In the genomic region with DNA sequence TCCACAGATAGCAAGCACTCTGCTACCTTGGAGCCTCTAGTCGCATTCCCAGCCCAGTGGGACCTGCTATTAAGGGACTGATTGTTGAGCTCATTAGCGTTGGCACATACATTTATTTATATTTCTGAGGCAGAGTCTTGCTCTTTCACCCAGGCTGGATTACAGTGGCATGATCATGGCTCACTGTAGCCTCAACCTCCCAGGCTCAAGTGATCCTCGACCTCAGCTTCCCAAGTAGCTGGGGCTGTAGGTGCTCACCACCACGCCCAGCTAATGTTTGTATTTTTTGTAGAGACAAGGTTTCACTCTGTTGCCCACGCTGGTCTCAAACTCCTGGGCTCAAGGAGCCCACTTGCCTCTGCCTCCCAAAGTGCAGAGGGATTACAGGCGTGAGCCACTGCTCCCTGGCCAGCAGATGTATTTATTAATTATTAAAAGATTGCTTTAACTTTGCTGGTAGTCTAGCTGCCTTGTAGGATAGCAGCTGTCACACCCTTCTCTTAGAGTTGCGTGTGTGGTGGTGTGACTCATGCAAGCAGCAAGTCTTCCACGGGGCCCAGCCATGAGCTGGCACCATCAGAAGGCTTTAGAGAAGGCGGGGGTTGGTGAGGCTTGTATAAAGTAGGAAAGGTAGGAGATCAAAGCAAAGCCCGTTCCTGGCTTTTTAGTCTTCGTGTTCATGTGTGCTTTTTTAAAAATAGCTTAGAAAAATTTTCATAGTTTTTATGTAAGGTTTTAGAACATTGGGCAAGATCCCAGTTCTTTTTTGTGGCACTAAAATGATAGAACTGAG, we compare ENCODE assay signal across 7 cellular contexts. TPM values are rescaled to one million over a fixed set of nuclear protein-coding genes. Genes with fewer than 3 reads are reported as not detected.
DNase-seq lines count a peak whose midpoint lies in the region; ATAC-seq lines count a peak whose summit lies in the region.

No MANE protein-coding gene starts in this region.

- no peaks in the 10 kb centered on the region for H3K9me3 Mint-ChIP-seq in activated T-cell treated with anti-CD3 and anti-CD28 coated beads, Interleukin-2, amount 50 U/mL, for 4 hours
- no peaks in the 10 kb centered on the region for H3K9me3 Mint-ChIP-seq in CD8-positive, alpha-beta memory T cell

- H3K36me3 Mint-ChIP-seq in activated T-cell treated with anti-CD3 and anti-CD28 coated beads, Interleukin-2, amount 50 U/mL, for 4 hours (ENCODE audit: insufficient read depth) = peaks cover 69% of the 10 kb centered on the region
- peaks cover 23 to 98% (median 42%) of the 10 kb centered on the region in 3 donors for H3K36me3 Mint-ChIP-seq in CD8-positive, alpha-beta memory T cell

- no peak overlapping the region for H3K27ac ChIP-seq in CD8-positive, alpha-beta memory T cell (ENCODE audit: low read depth, low read length)

- CTCF ChIA-PET in CD8-positive, alpha-beta memory T cell (lab: Charles Lee) = no interaction called here

- peaks cover 36% of the 10 kb centered on the region for H3K36me3 ChIP-seq in CD8-positive, alpha-beta memory T cell (ENCODE audit: insufficient read depth, low read length)

- no peak overlapping the region for H3K4me3 ChIP-seq in CD8-positive, alpha-beta memory T cell (ENCODE audit: low read length)

- no peaks in the 10 kb centered on the region for H3K27me3 ChIP-seq in CD8-positive, alpha-beta memory T cell (ENCODE audit: insufficient read depth, low read length, poor library complexity, severe bottlenecking)

- H3K9me3 ChIP-seq in CD8-positive, alpha-beta memory T cell (ENCODE audit: low read length) = no peaks in the 10 kb centered on the region

- H3K27ac Mint-ChIP-seq in CD8-positive, alpha-beta memory T cell = peak overlapping the region in 4 of 8 donors; percentile 18 to 39 (median 30)

- peaks cover 25% of the 10 kb centered on the region for H3K4me1 Mint-ChIP-seq in activated T-cell treated with anti-CD3 and anti-CD28 coated beads, Interleukin-2, amount 50 U/mL, for 4 hours (ENCODE audit: low read depth)
- H3K4me1 Mint-ChIP-seq in CD8-positive, alpha-beta memory T cell = peaks cover 0 to 4% (median 0%) of the 10 kb centered on the region in 3 donors

- POLR2A ChIA-PET in CD8-positive, alpha-beta memory T cell (lab: Charles Lee) = interaction anchor here (0.6 kb wide), 1 partner anchor 17 kb away, joined by 5 read pairs; no protein-coding TSS in a partner anchor

- DNase-seq in MV-4-11 (lab: John Stamatoyannopoulos, UW) (peak; percentile 76), iris pigment epithelial cell (ENCODE audit: low read depth) (peak; percentile 94), NCI-H82 treated with DMSO at 0.1 percent for 48 hours (lab: John Stamatoyannopoulos, UW; ENCODE audit: unreplicated experiment) (no peak), SHP77 (lab: John Stamatoyannopoulos, UW) (no peak)
- DNase-seq in activated T-cell treated with anti-CD3 and anti-CD28 coated beads, Interleukin-2, amount 50 U/mL, for 4 hours = peak; percentile 34
- DNase-seq in stimulated activated CD8-positive, alpha-beta memory T cell treated with anti-CD3 and anti-CD28 coated beads, Interleukin-4, amount 100 ng/mL, for 48 hours = peak; percentile 71
- no peak for DNase-seq in CD8-positive, alpha-beta memory T cell

- no peak overlapping the region for H3K4me3 Mint-ChIP-seq in activated T-cell treated with anti-CD3 and anti-CD28 coated beads, Interleukin-2, amount 50 U/mL, for 4 hours
- no peak overlapping the region for H3K4me3 Mint-ChIP-seq in CD8-positive, alpha-beta memory T cell

- no peaks in the 10 kb centered on the region for H3K27me3 Mint-ChIP-seq in activated T-cell treated with anti-CD3 and anti-CD28 coated beads, Interleukin-2, amount 50 U/mL, for 4 hours (ENCODE audit: low read depth)
- no peaks in the 10 kb centered on the region for H3K27me3 Mint-ChIP-seq in CD8-positive, alpha-beta memory T cell

- ATAC-seq in activated T-cell treated with anti-CD3 and anti-CD28 coated beads, Interleukin-2, amount 50 U/mL, for 4 hours = peak; percentile 100

- H3K4me1 ChIP-seq in CD8-positive, alpha-beta memory T cell (ENCODE audit: insufficient read depth, low read length) = no peaks in the 10 kb centered on the region

RNA-seq across cellular contexts. Expression of a gene that starts 16.5 kb away (rescaled TPM):
- total RNA-seq in activated T-cell treated with anti-CD3 and anti-CD28 coated beads, Interleukin-2, amount 50 U/mL, for 4 hours = 10 to 100 TPM; 20.1 to 23.0 (median 21.1) TPM
- total RNA-seq in CD8-positive, alpha-beta memory T cell = 10 to 100 TPM; 12.2 to 12.6 TPM
- 9.5 TPM for polyA plus RNA-seq in CD8-positive, alpha-beta memory T cell

RNA-seq across cellular contexts. Expression of a gene that starts 40.5 kb away (rescaled TPM):
- not detected for total RNA-seq in activated T-cell treated with anti-CD3 and anti-CD28 coated beads, Interleukin-2, amount 50 U/mL, for 4 hours
- total RNA-seq in CD8-positive, alpha-beta memory T cell = not detected
- polyA plus RNA-seq in CD8-positive, alpha-beta memory T cell = not detected

RNA-seq across cellular contexts. Expression of a gene that starts 40.7 kb away (rescaled TPM):
- total RNA-seq in activated T-cell treated with anti-CD3 and anti-CD28 coated beads, Interleukin-2, amount 50 U/mL, for 4 hours = 100 to 1,000 TPM; 148 to 163 (median 160) TPM
- 100 to 1,000 TPM; 167 to 171 TPM for total RNA-seq in CD8-positive, alpha-beta memory T cell
- 40.2 TPM for polyA plus RNA-seq in CD8-positive, alpha-beta memory T cell

Comparison
In these comparisons a context has a peak if more than half of its experiments do, and no peak if none do; other contexts are left out.
1. DNase-seq: peak in MV-4-11 (single experiment), activated T-cell treated with anti-CD3 and anti-CD28 coated beads, Interleukin-2, amount 50 U/mL, for 4 hours (single experiment), iris pigment epithelial cell (single experiment) and stimulated activated CD8-positive, alpha-beta memory T cell treated with anti-CD3 and anti-CD28 coated beads, Interleukin-4, amount 100 ng/mL, for 48 hours (single experiment); none in NCI-H82 treated with DMSO at 0.1 percent for 48 hours (single experiment), SHP77 (0 of 2) and CD8-positive, alpha-beta memory T cell (0 of 5).